Comparison of ENCODE assay signal across 13 cellular contexts in genomic region chr3:11757441-11757875, GRCh38.
DNase-seq lines count a peak whose midpoint lies in the region; TF ChIP-seq lines count a peak whose summit lies in the region.
"Had no signal": no experiment of that assay in that cellular context is flagged by ENCODE, and none has a peak within 500 bp of the region (broad histone marks: within the 10 kb centered on the region; RNA-seq: fewer than 3 reads in every experiment).

No MANE protein-coding gene starts in this region.

- peaks cover 2% of the 10 kb centered on the region for H3K27me3 Mint-ChIP-seq in glutamatergic neuron (ENCODE audit: unreplicated experiment)
- H3K27me3 Mint-ChIP-seq: CD4-positive, CD25-positive, alpha-beta regulatory T cell had no signal

- no peak overlapping the region for H3K4me3 Mint-ChIP-seq in glutamatergic neuron (ENCODE audit: unreplicated experiment)
- H3K4me3 Mint-ChIP-seq: CD4-positive, CD25-positive, alpha-beta regulatory T cell had no signal

- H3K9me3 ChIP-seq in AG04450 (ENCODE audit: control insufficient read depth, insufficient read depth, low read length): no peaks in the 10 kb centered on the region
- H3K9me3 ChIP-seq in SJCRH30 (replicated peaks): no peaks in the 10 kb centered on the region
- H3K9me3 ChIP-seq: stomach had no signal

- H3K36me3 Mint-ChIP-seq in glutamatergic neuron (ENCODE audit: unreplicated experiment): peaks cover 4% of the 10 kb centered on the region
- H3K36me3 Mint-ChIP-seq: CD4-positive, CD25-positive, alpha-beta regulatory T cell had no signal

- TF ChIP-seq CTCF in AG04450 (IDR thresholded peaks at IDR 0.05; ENCODE audit: low read depth, low read length): no peak
- TF ChIP-seq CTCF in glutamatergic neuron (IDR thresholded peaks at IDR 0.05; ENCODE audit: partially characterized antibody, unreplicated experiment): no peak
- no peak for TF ChIP-seq CTCF in lower leg skin (IDR thresholded peaks at IDR 0.05)

- CTCF ChIA-PET in AG04450 (lab: Charles Lee): interaction anchor here (1.2 kb wide), 1 partner anchor 47 kb away, joined by 3 read pairs; no protein-coding TSS in a partner anchor

- H3K27ac Mint-ChIP-seq in glutamatergic neuron (ENCODE audit: unreplicated experiment): peak overlapping the region; percentile 9

- peak; percentile 16 for DNase-seq in AG04450 (ENCODE audit: low read depth, low spot score)
- DNase-seq in H4 (ENCODE audit: low spot score): peak; percentile 45
- DNase-seq in SJCRH30: peak; percentile 48 to 67
- peak; percentile 63 for DNase-seq in glutamatergic neuron
- DNase-seq in lower leg skin (ENCODE audit: low spot score in 2 of 2): no peak
- DNase-seq in NCI-H774 (lab: John Stamatoyannopoulos, UW): no peak
- DNase-seq in NCI-H2081 treated with DMSO at 0.1 percent for 48 hours (lab: John Stamatoyannopoulos, UW): no peak
- no peak for DNase-seq in cerebellar nuclear complex (lab: John Stamatoyannopoulos, UW)
- DNase-seq: CD4-positive, CD25-positive, alpha-beta regulatory T cell; NCI-H1417; posterior cingulate gyrus; stomach; T1000 had no signal

- POLR2A ChIA-PET in AG04450 (lab: Yijun Ruan, JAX): no interaction called here

- H3K4me1 Mint-ChIP-seq in glutamatergic neuron (ENCODE audit: low read depth, unreplicated experiment): peaks cover 6% of the 10 kb centered on the region
- H3K4me1 Mint-ChIP-seq: CD4-positive, CD25-positive, alpha-beta regulatory T cell had no signal

- H3K27me3 ChIP-seq in AG04450 (ENCODE audit: control insufficient read depth, insufficient read depth, low read length) (peaks cover 31% of the 10 kb centered on the region), SJCRH30 (0 out of 2 replicates have a peak, but pooled peaks cover 19% of the 10 kb centered on the region)
- H3K27me3 ChIP-seq: stomach had no signal

- no peak overlapping the region for H3K27ac ChIP-seq in AG04450 (ENCODE audit: low read depth, low read length)
- H3K27ac ChIP-seq in SJCRH30: no peak overlapping the region
- H3K27ac ChIP-seq: stomach had no signal

- H3K4me1 ChIP-seq in SJCRH30: peaks cover 4% of the 10 kb centered on the region; the same call in 1 of the 2 replicates
- H3K4me1 ChIP-seq: stomach had no signal

- peaks cover 3% of the 10 kb centered on the region for H3K9me3 Mint-ChIP-seq in glutamatergic neuron (ENCODE audit: unreplicated experiment)

- 79% methylated on average over 9 of the region's 9 CpGs for WGBS in lower leg skin, 2 donors

- H3K4me3 ChIP-seq in AG04450 (ENCODE audit: low read depth, low read length) (no peak overlapping the region), SJCRH30 (no peak overlapping the region), lower leg skin (ENCODE audit: low read depth, poor library complexity, severe bottlenecking) (no peak overlapping the region)
- H3K4me3 ChIP-seq: stomach had no signal

- no peak for TF ChIP-seq POLR2A in lower leg skin (IDR thresholded peaks at IDR 0.05)

- no peaks in the 10 kb centered on the region for H3K36me3 ChIP-seq in SJCRH30
- H3K36me3 ChIP-seq: stomach had no signal

- intact Hi-C loops in lower leg skin (cut with DNase I; ENCODE audit: low total_unique reads): no loop called here

Comparison
In these comparisons a context has a peak if more than half of its experiments do, and no peak if none do; other contexts are left out.
1. DNase-seq: peak in AG04450 (single experiment), H4 (single experiment), SJCRH30 (2 of 2) and glutamatergic neuron (single experiment); none in lower leg skin (0 of 2), NCI-H774 (single experiment), NCI-H2081 treated with DMSO at 0.1 percent for 48 hours (single experiment) and cerebellar nuclear complex (0 of 2).